In the genomic region with DNA sequence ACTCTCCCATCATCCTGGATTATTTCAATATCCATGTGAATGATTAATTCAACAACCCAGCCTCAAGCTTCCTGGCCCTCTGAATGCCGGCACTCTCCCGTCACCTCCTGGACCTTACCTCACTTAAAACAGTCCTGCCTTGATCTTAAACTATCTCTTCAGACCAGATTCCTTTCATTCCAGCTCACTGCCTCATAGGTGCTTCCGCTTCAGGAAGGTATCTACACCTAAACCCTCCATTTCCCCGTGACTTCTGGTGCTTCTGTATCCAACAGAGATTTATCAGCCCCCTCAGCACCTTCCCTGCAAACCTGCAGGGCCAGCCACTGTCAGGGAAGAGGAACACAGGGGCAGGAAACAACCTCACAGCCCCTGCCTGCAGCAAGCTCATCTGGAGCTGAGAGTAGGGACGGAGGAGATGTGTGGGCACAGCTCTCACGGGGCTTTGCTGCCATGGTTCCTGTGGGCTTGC, we compare ENCODE assay signal across 13 cellular contexts.
A peak's percentile ranks its signal among the peaks of the same experiment; 100 is the strongest.
DNase-seq lines count a peak whose midpoint lies in the region; TF ChIP-seq lines count a peak whose summit lies in the region.
"Had no signal": no experiment of that assay in that cellular context is flagged by ENCODE, and none has a peak within 500 bp of the region (broad histone marks: within the 10 kb centered on the region; RNA-seq: fewer than 3 reads in every experiment).

No MANE protein-coding gene starts in this region.

- no peak overlapping the region for H3K18ac ChIP-seq in mesendoderm (ENCODE audit: low read length)

- peaks cover 13% of the 10 kb centered on the region for H3K4me1 ChIP-seq in mesendoderm (ENCODE audit: control insufficient read depth, low read depth, low read length)

- H4K5ac ChIP-seq in mesendoderm (ENCODE audit: low read length) = no peak overlapping the region

- H3K23ac ChIP-seq in mesendoderm (ENCODE audit: low read length) = no peak overlapping the region

- H3K4me2 ChIP-seq in mesendoderm (ENCODE audit: low read length) = no peak overlapping the region

- no peak overlapping the region for H2AK5ac ChIP-seq in mesendoderm (ENCODE audit: low read length)

- no peaks in the 10 kb centered on the region for H3K9me3 Mint-ChIP-seq in Calu3 (ENCODE audit: low read depth, unreplicated experiment)
- H3K9me3 Mint-ChIP-seq: activated naive CD4-positive, alpha-beta T cell treated with anti-CD3 and anti-CD28 coated beads, Interleukin-2, amount 10 ng/mL, durations not matched to agents 7 days and 5 days had no signal

- no peaks in the 10 kb centered on the region for H3K36me3 Mint-ChIP-seq in Calu3 (ENCODE audit: insufficient read depth, unreplicated experiment)
- H3K36me3 Mint-ChIP-seq: activated naive CD4-positive, alpha-beta T cell treated with anti-CD3 and anti-CD28 coated beads, Interleukin-2, amount 10 ng/mL, durations not matched to agents 7 days and 5 days had no signal

- peak overlapping the region; percentile 28 for H2BK5ac ChIP-seq in mesendoderm (ENCODE audit: low read length)

- H3K79me1 ChIP-seq in mesendoderm (ENCODE audit: low read length) = no peaks in the 10 kb centered on the region

- no peak overlapping the region for H2BK120ac ChIP-seq in mesendoderm (ENCODE audit: low read depth, low read length)

- intact Hi-C loops in Calu3 (cut with micrococcal nuclease; ENCODE audit: unreplicated experiment) = loop anchor here (10.0 kb wide), 1 partner anchor 246 kb away; no protein-coding TSS in a partner anchor

- peak overlapping the region; percentile 52 for H3K4me3 Mint-ChIP-seq in Calu3 (ENCODE audit: low read depth, unreplicated experiment)
- H3K4me3 Mint-ChIP-seq: activated naive CD4-positive, alpha-beta T cell treated with anti-CD3 and anti-CD28 coated beads, Interleukin-2, amount 10 ng/mL, durations not matched to agents 7 days and 5 days had no signal

- BruUV-seq in Calu3 (replicated peaks; lab: Mats Ljungman, UMichigan) = no TSS peak

- no CpG with 5 or more reads among the region's 6 CpGs for WGBS in mesendoderm (ENCODE audit: extremely low coverage, insufficient coverage, low lambda C conversion rate)

- H3K27ac Mint-ChIP-seq in Calu3 (ENCODE audit: unreplicated experiment) = peak overlapping the region; percentile 67
- H3K27ac Mint-ChIP-seq: activated naive CD4-positive, alpha-beta T cell treated with anti-CD3 and anti-CD28 coated beads, Interleukin-2, amount 10 ng/mL, durations not matched to agents 7 days and 5 days had no signal

- no peaks in the 10 kb centered on the region for H3K79me2 ChIP-seq in mesendoderm (ENCODE audit: control insufficient read depth, insufficient read depth, low read length)

- no peak overlapping the region for H3K9ac ChIP-seq in mesendoderm (ENCODE audit: low read length)
- H3K9ac ChIP-seq: GM23248 had no signal

- H3K27me3 ChIP-seq in mesendoderm (ENCODE audit: insufficient read depth, low read length, poor library complexity) = no peaks in the 10 kb centered on the region

- no peaks in the 10 kb centered on the region for H3K36me3 ChIP-seq in mesendoderm (ENCODE audit: control insufficient read depth, insufficient read depth, low read length)

- peak overlapping the region; percentile 79 for H3K56ac ChIP-seq in mesendoderm (ENCODE audit: low read length)

- H3K27ac ChIP-seq in mesendoderm (ENCODE audit: low read depth, low read length) = peak overlapping the region; percentile 81
- H3K27ac ChIP-seq: GM23248, SK-N-MC had no signal

- H3K4me3 ChIP-seq in epithelial cell of proximal tubule (ENCODE audit: low read depth, low read length) (peak overlapping the region; percentile 30), mesendoderm (ENCODE audit: low read length) (no peak overlapping the region)
- H3K4me3 ChIP-seq: GM23248, SK-N-MC had no signal

- CTCF ChIA-PET in Calu3 (lab: Charles Lee) = interaction anchor here (0.6 to 1.1 kb wide), 2 partner anchors 12 to 173 kb away, joined by 3 to 5 read pairs; no protein-coding TSS in a partner anchor

- H3K4me1 Mint-ChIP-seq in Calu3 (ENCODE audit: low read depth, unreplicated experiment) = peaks cover 8% of the 10 kb centered on the region
- H3K4me1 Mint-ChIP-seq: activated naive CD4-positive, alpha-beta T cell treated with anti-CD3 and anti-CD28 coated beads, Interleukin-2, amount 10 ng/mL, durations not matched to agents 7 days and 5 days had no signal

- no peak overlapping the region for H2BK15ac ChIP-seq in mesendoderm (replicated peaks; ENCODE audit: low read depth)

- H3K4ac ChIP-seq in mesendoderm (ENCODE audit: low read depth, low read length) = peak overlapping the region; percentile 81

- H4K8ac ChIP-seq in mesendoderm (ENCODE audit: low read depth, low read length) = no peak overlapping the region

- H3K27me3 Mint-ChIP-seq in Calu3 (ENCODE audit: unreplicated experiment) = no peaks in the 10 kb centered on the region

- TF ChIP-seq CTCF in Calu3 (IDR thresholded peaks at IDR 0.05; ENCODE audit: unreplicated experiment) (no peak), epithelial cell of proximal tubule (conservative IDR thresholded peaks at IDR 0.05; ENCODE audit: low read depth, low read length) (no peak)

- DNase-seq in Calu3 = peak; percentile 24
- DNase-seq in NCI-H69 (lab: John Stamatoyannopoulos, UW) = peak; percentile 50
- DNase-seq in epithelial cell of proximal tubule (ENCODE audit: low read depth) = peak; percentile 67
- peak; percentile 99 for DNase-seq in mesendoderm
- DNase-seq in midbrain (lab: John Stamatoyannopoulos, UW) = no peak
- no peak for DNase-seq in NCI-H187 treated with DMSO at 0.1 percent for 48 hours (lab: John Stamatoyannopoulos, UW)
- DNase-seq in NCI-H1092 treated with DMSO at 0.1 percent for 48 hours (lab: John Stamatoyannopoulos, UW) = no peak
- DNase-seq in germinal center (ENCODE audit: low spot score) = no peak
- DNase-seq: activated naive CD4-positive, alpha-beta T cell treated with anti-CD3 and anti-CD28 coated beads, Interleukin-2, amount 10 ng/mL, durations not matched to agents 7 days and 5 days; central memory CD4-positive, alpha-beta T cell; NCI-H2107 had no signal

Comparison
In these comparisons a context has a peak if more than half of its experiments do, and no peak if none do; other contexts are left out.
1. DNase-seq: peak in Calu3 (single experiment), NCI-H69 (single experiment), epithelial cell of proximal tubule (single experiment) and mesendoderm (single experiment); none in midbrain (single experiment), NCI-H187 treated with DMSO at 0.1 percent for 48 hours (single experiment), NCI-H1092 treated with DMSO at 0.1 percent for 48 hours (single experiment) and germinal center (single experiment).